In genomic region chr14:77097689-77098469, GRCh38 we compare ENCODE assay signal across 1 cellular context.
A peak's percentile ranks its signal among the peaks of the same experiment; 100 is the strongest.
TF ChIP-seq lines count a peak whose summit lies in the region.

Gene CIPC (plus strand): TSS chr14:77098258. CDS start chr14:77105709, 7,451 bp downstream.

TF ChIP-seq in HepG2, 621 proteins besides CTCF, POLR2A, EP300 and RAD21 (continued from another document and continues in another):
- TF ChIP-seq DBP (CRISPR knock-in tag; IDR thresholded peaks at IDR 0.05; ENCODE audit: not compliant biosample characterization) (no peak), ZFP41 (CRISPR knock-in tag; IDR thresholded peaks at IDR 0.05; ENCODE audit: borderline replicate concordance) (0 out of 2 replicates have a peak, but pooled peaks have one; percentile 54), CENPX (CRISPR knock-in tag; IDR thresholded peaks at IDR 0.05) (no peak), DNMT1 (CRISPR knock-in tag; IDR thresholded peaks at IDR 0.05) (peak; percentile 85), KLF6 (CRISPR knock-in tag; IDR thresholded peaks at IDR 0.05) (peak; percentile 78; the same call in 1 of the 2 replicates), ZNF207 (IDR thresholded peaks at IDR 0.05; ENCODE audit: borderline replicate concordance) (no peak), ZNF280B (CRISPR knock-in tag; IDR thresholded peaks at IDR 0.05; ENCODE audit: borderline replicate concordance) (peak; percentile 49; the same call in 1 of the 2 replicates), SMYD3 (CRISPR knock-in tag; IDR thresholded peaks at IDR 0.05) (no peak; the same call in none of the 2 replicates), ZHX1 (CRISPR knock-in tag; IDR thresholded peaks at IDR 0.05; ENCODE audit: low read depth) (peak; percentile 79), ZNF780A (CRISPR knock-in tag; IDR thresholded peaks at IDR 0.05) (no peak; the same call in 1 of the 2 replicates), TSC22D2 (CRISPR knock-in tag; IDR thresholded peaks at IDR 0.05; ENCODE audit: borderline replicate concordance) (no peak), YEATS4 (CRISPR knock-in tag; IDR thresholded peaks at IDR 0.05; ENCODE audit: borderline replicate concordance) (peak; percentile 91), ZBTB1 (CRISPR knock-in tag; IDR thresholded peaks at IDR 0.05; ENCODE audit: borderline replicate concordance) (no peak), KAT8 (CRISPR knock-in tag; IDR thresholded peaks at IDR 0.05) (peak; percentile 95), ZBTB25 (CRISPR knock-in tag; IDR thresholded peaks at IDR 0.05) (peak; percentile 79; the same call in 1 of the 2 replicates), DRAP1 (CRISPR knock-in tag; IDR thresholded peaks at IDR 0.05) (peak; percentile 73), ZMAT5 (CRISPR knock-in tag; IDR thresholded peaks at IDR 0.05; ENCODE audit: borderline replicate concordance, low read depth) (no peak), NFYC (CRISPR knock-in tag; IDR thresholded peaks at IDR 0.05) (peak; percentile 33; the same call in 1 of the 2 replicates), ZNF232 (CRISPR knock-in tag; IDR thresholded peaks at IDR 0.05; ENCODE audit: borderline replicate concordance) (no peak), ZNF577 (CRISPR knock-in tag; IDR thresholded peaks at IDR 0.05; ENCODE audit: borderline replicate concordance, low read depth) (no peak), SALL2 (CRISPR knock-in tag; IDR thresholded peaks at IDR 0.05) (no peak; the same call in 1 of the 2 replicates), SOX6 (IDR thresholded peaks at IDR 0.05) (no peak), SOX6 (CRISPR knock-in tag; IDR thresholded peaks at IDR 0.05) (no peak; the same call in none of the 2 replicates), ZNF766 (CRISPR knock-in tag; IDR thresholded peaks at IDR 0.05; ENCODE audit: borderline replicate concordance) (0 out of 2 replicates have a peak, but pooled peaks have one; percentile 52), ZSCAN9 (CRISPR knock-in tag; IDR thresholded peaks at IDR 0.05; ENCODE audit: borderline replicate concordance) (0 out of 2 replicates have a peak, but pooled peaks have one; percentile 17), GLI4 (CRISPR knock-in tag; IDR thresholded peaks at IDR 0.05; ENCODE audit: borderline replicate concordance) (peak; percentile 12; the same call in 1 of the 2 replicates), ZNF512 (CRISPR knock-in tag; IDR thresholded peaks at IDR 0.05) (no peak), FOSL2 (CRISPR knock-in tag; IDR thresholded peaks at IDR 0.05) (peak; percentile 22), ZNF101 (CRISPR knock-in tag; IDR thresholded peaks at IDR 0.05; ENCODE audit: borderline replicate concordance, low read depth) (peak; percentile 91; the same call in 1 of the 2 replicates), GFI1 (CRISPR knock-in tag; IDR thresholded peaks at IDR 0.05; ENCODE audit: borderline replicate concordance) (peak; percentile 60; the same call in 1 of the 2 replicates), KLF12 (CRISPR knock-in tag; IDR thresholded peaks at IDR 0.05; ENCODE audit: borderline replicate concordance) (peak; percentile 64; the same call in 1 of the 2 replicates), GPBP1L1 (CRISPR knock-in tag; IDR thresholded peaks at IDR 0.05) (no peak), SAFB2 (CRISPR knock-in tag; IDR thresholded peaks at IDR 0.05; ENCODE audit: borderline replicate concordance, low read depth) (peak; percentile 94), CENPT (CRISPR knock-in tag; IDR thresholded peaks at IDR 0.05; ENCODE audit: low read depth) (no peak), SOX13 (IDR thresholded peaks at IDR 0.05) (no peak), SOX13 (CRISPR knock-in tag; conservative IDR thresholded peaks at IDR 0.05 in 1 of 2, IDR thresholded peaks at IDR 0.05 in 1 of 2) (peak; percentile 39 to 49; a peak in 1 of 4 replicates), REL (CRISPR knock-in tag; conservative IDR thresholded peaks at IDR 0.05) (0 out of 2 replicates have a peak, but pooled peaks have one; percentile 18), GZF1 (CRISPR knock-in tag; IDR thresholded peaks at IDR 0.05) (no peak), THAP9 (CRISPR knock-in tag; IDR thresholded peaks at IDR 0.05; ENCODE audit: borderline replicate concordance) (peak; percentile 83), U2AF1 (optimal IDR thresholded peaks at IDR 0.05; ENCODE audit: low read depth, low read length) (peak; percentile 99), ATF4 (CRISPR knock-in tag; IDR thresholded peaks at IDR 0.05) (peak in 1 of 2 experiments; percentile 51; a peak in 2 of 4 replicates), ZNF180 (CRISPR knock-in tag; IDR thresholded peaks at IDR 0.05; ENCODE audit: borderline replicate concordance, low read depth) (no peak)
